Comparison of ENCODE assay signal across 9 cellular contexts in the genomic region with DNA sequence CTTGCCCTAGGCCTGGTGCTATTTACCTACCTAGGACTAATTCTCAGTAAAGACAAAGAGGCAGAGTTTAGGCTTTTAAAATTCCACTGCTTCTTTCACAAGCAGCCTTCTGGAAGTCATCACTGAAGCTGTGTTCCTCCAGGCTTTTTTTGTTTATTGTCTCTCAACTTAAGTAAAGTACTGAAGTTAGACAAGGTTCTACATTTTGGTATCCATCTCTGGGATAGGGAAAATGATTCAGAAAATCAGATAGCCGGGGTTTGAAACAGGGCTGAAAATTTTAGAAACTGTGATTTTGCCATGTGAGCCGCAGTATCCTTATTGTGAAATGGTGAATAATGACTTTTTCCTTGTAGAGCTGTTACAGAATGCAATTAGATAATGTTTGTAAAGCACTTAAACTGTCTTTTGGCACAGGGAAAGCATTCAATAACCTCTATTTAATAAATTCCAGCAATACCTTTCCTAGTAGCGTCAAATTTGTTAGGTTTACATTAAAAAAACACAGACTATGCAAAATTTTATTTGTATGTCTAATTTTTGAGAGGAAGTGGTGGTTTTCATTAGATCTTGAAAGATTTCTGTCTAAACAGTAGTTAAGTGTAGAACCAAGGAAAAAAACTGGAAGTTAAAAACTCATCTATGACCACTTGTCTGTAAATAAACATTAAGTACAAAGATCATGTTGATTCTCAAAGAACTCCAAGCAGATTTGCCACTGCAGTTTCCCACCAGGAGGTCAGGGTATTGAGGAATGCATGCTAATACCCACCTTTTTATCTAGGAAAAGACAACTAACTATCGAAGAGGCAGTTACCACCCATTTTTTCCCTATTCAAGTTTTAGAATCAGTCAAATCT. TPM values are rescaled to one million over a fixed set of nuclear protein-coding genes. Genes with fewer than 3 reads are reported as not detected.
DNase-seq lines count a peak whose midpoint lies in the region; ATAC-seq and TF ChIP-seq lines count a peak whose summit lies in the region.
"Had no signal": no experiment of that assay in that cellular context is flagged by ENCODE, and none has a peak within 500 bp of the region (broad histone marks: within the 10 kb centered on the region; RNA-seq: fewer than 3 reads in every experiment).

No MANE protein-coding gene starts in this region.

- BruUV-seq in Panc1 (replicated peaks; lab: Mats Ljungman, UMichigan): no TSS peak

- H3K27ac ChIP-seq in Panc1 (ENCODE audit: low read length): peak overlapping the region; percentile 63
- H3K27ac ChIP-seq in esophagus squamous epithelium: peak overlapping the region; percentile 92 to 98 (median 97)
- no peak overlapping the region for H3K27ac ChIP-seq in WERI-Rb-1

- TF ChIP-seq POLR2A in esophagus squamous epithelium (IDR thresholded peaks at IDR 0.05): no peak

- CTCF ChIA-PET in Panc1 (lab: Charles Lee): no interaction called here

- H3K4me3 Mint-ChIP-seq in progenitor cell of endocrine pancreas (ENCODE audit: low read depth): peak overlapping the region; percentile 23

- WGBS in esophagus squamous epithelium, 2 donors: 31 to 40% methylated on average over 4 of the region's 4 CpGs

- H3K4me1 Mint-ChIP-seq in progenitor cell of endocrine pancreas (ENCODE audit: low read depth): peaks cover 18% of the 10 kb centered on the region

- H3K9me3 Mint-ChIP-seq in progenitor cell of endocrine pancreas (ENCODE audit: low read depth): no peaks in the 10 kb centered on the region

- TF ChIP-seq CTCF in Panc1 (IDR thresholded peaks at IDR 0.05) (no peak), esophagus squamous epithelium (IDR thresholded peaks at IDR 0.05) (no peak), progenitor cell of endocrine pancreas (IDR thresholded peaks at IDR 0.05; ENCODE audit: unreplicated experiment) (no peak), WERI-Rb-1 (IDR thresholded peaks at IDR 0.05; ENCODE audit: low read depth, low read length) (no peak)

- H3K9me3 ChIP-seq in Panc1 (ENCODE audit: control insufficient read depth, insufficient read depth, low read depth, low read length): no peaks in the 10 kb centered on the region
- H3K9me3 ChIP-seq in esophagus squamous epithelium: no peaks in the 10 kb centered on the region
- H3K9me3 ChIP-seq in WERI-Rb-1 (ENCODE audit: severe bottlenecking): no peaks in the 10 kb centered on the region
- H3K9me3 ChIP-seq: pancreas had no signal

- no peak for ATAC-seq in Panc1
- ATAC-seq: pancreas had no signal

- H3K4me3 ChIP-seq in Panc1 (ENCODE audit: low read depth in 2 of 2, low read length in 2 of 2) (peak overlapping the region; percentile 61 to 68; a peak in 3 of 4 replicates), esophagus squamous epithelium (peak overlapping the region; percentile 53 to 83 (median 75)), WERI-Rb-1 (ENCODE audit: low read depth, low read length) (no peak overlapping the region)

- H3K27ac Mint-ChIP-seq in progenitor cell of endocrine pancreas: peak overlapping the region; percentile 76

- DNase-seq in EH (ENCODE audit: low read depth): peak; percentile 73
- no peak for DNase-seq in Panc1 (ENCODE audit: low read depth, low spot score)
- no peak for DNase-seq in esophagus squamous epithelium (lab: John Stamatoyannopoulos, UW)
- DNase-seq in progenitor cell of endocrine pancreas (ENCODE audit: low spot score, unreplicated experiment): no peak
- DNase-seq in WERI-Rb-1: no peak
- DNase-seq in middle frontal gyrus (ENCODE audit: extremely low spot score, low spot score): no peak
- no peak for DNase-seq in NCI-H345 (lab: John Stamatoyannopoulos, UW)
- no peak for DNase-seq in effector CD4-positive, alpha-beta T cell
- DNase-seq: pancreas had no signal

- no peaks in the 10 kb centered on the region; the same call in 1 of the 2 replicates for H3K36me3 ChIP-seq in Panc1 (ENCODE audit: control insufficient read depth, insufficient read depth, low read length)
- no peaks in the 10 kb centered on the region for H3K36me3 ChIP-seq in esophagus squamous epithelium
- H3K36me3 ChIP-seq in WERI-Rb-1: no peaks in the 10 kb centered on the region
- H3K36me3 ChIP-seq: pancreas had no signal

- H3K27me3 ChIP-seq in Panc1 (ENCODE audit: control insufficient read depth, insufficient read depth, low read length) (no peaks in the 10 kb centered on the region), esophagus squamous epithelium (no peaks in the 10 kb centered on the region), WERI-Rb-1 (ENCODE audit: insufficient read depth, low read depth, severe bottlenecking) (no peaks in the 10 kb centered on the region)
- H3K27me3 ChIP-seq: pancreas had no signal

- in situ Hi-C loops in Panc1 (cut with HindIII; ENCODE audit: low pct_unique_long_range_greater_than_20kb, low sequenced_read_pairs): no loop called here

- POLR2A ChIA-PET in Panc1 (lab: Charles Lee): no interaction called here

- peaks cover 43% of the 10 kb centered on the region for H3K4me1 ChIP-seq in Panc1 (ENCODE audit: control insufficient read depth, insufficient read depth, low read length)
- H3K4me1 ChIP-seq in esophagus squamous epithelium: peaks cover 41 to 99% (median 69%) of the 10 kb centered on the region in 3 donors

- H3K36me3 Mint-ChIP-seq in progenitor cell of endocrine pancreas (ENCODE audit: insufficient read depth): no peaks in the 10 kb centered on the region

- intact Hi-C loops in Panc1 (cut with micrococcal nuclease; ENCODE audit: unreplicated experiment): no loop called here
- intact Hi-C loops in esophagus squamous epithelium (cut with DNase I): no loop called here

- peaks cover 19% of the 10 kb centered on the region for H3K27me3 Mint-ChIP-seq in progenitor cell of endocrine pancreas

RNA-seq across cellular contexts. Expression of a gene that starts 2.2 kb away (rescaled TPM):
- total RNA-seq in Panc1 (2021; ENCODE audit: unreplicated experiment) (81.2 TPM), esophagus squamous epithelium (100 to 1,000 TPM in 2 of 4 donors, 10 to 100 TPM in 2; 43.7 to 169 (median 119) TPM), progenitor cell of endocrine pancreas (11.0 and 14.4 TPM in 2 replicates)
- 61.2 TPM for polyA plus RNA-seq in Panc1 (2012; ENCODE audit: insufficient read length)
